8 cellular contexts compared by ENCODE assay signal in the genomic region with DNA sequence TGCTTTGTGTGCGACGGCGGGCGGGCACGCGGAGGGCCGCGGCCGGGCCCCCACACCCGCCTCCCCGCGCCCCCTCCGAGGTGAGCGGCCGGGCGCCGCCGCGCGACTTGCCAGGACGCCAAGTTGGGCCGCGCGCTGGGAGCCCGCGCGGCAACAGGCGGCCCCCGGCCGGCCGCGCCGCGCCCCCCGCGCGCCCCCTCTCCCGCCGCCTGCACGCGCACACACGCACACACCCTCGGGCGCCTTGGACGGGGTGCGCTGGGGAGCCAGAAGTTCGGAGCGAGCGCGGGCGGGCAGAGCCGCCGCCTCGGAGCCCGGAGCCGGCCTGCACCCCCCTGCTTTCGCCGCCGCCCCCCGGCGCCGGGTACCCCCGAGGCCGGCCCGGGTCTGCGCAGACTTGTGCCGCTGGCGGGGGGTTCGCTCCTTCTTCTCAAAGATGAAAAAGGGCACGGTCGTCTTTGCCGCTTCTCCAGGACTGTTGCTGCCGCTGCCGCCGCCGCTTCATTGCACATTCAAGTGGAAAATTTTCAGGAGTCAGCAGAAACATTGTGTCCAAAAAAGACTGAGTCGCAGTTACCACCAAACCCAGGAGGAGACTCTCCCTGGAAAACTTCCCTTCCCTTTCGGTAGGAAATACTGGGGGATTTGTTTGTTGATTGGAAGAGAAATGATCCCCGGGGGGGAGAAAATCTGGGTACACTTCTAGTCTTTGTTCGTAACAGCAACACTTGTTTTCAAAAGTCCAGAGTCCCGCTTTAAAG. TPM values are rescaled to one million over a fixed set of nuclear protein-coding genes. Genes with fewer than 3 reads are reported as not detected.
DNase-seq lines count a peak whose midpoint lies in the region; ATAC-seq, FAIRE-seq and TF ChIP-seq lines count a peak whose summit lies in the region.

No MANE protein-coding gene starts in this region.

- H3K27me3 ChIP-seq in ACC112 (ENCODE audit: insufficient read depth, low read length) (no peaks in the 10 kb centered on the region), Panc1 (ENCODE audit: control insufficient read depth, insufficient read depth, low read length) (no peaks in the 10 kb centered on the region), thymus (ENCODE audit: control insufficient read depth, insufficient read depth) (peaks cover 60% of the 10 kb centered on the region)
- peaks cover 39% of the 10 kb centered on the region for H3K27me3 ChIP-seq in effector memory CD4-positive, alpha-beta T cell (replicated peaks; ENCODE audit: control insufficient read depth, insufficient read depth, low read length, poor library complexity, severe bottlenecking)

- no peak for TF ChIP-seq CTCF in Panc1 (IDR thresholded peaks at IDR 0.05)

- no peak for TF ChIP-seq POLR2A in GM12892 (IDR thresholded peaks at IDR 0.05; ENCODE audit: low read depth, low read length)

- POLR2A ChIA-PET in Panc1 (lab: Charles Lee), result no interaction called here

- H3K4me3 ChIP-seq in ACC112 (ENCODE audit: low read depth, low read length) (peak overlapping the region; percentile 98), Panc1 (ENCODE audit: low read depth in 2 of 2, low read length in 2 of 2) (peak overlapping the region; percentile 78 to 82), thymus (ENCODE audit: low read length) (peak overlapping the region; percentile 61)
- H3K4me3 ChIP-seq in effector memory CD4-positive, alpha-beta T cell (ENCODE audit: insufficient read depth, low read depth, low read length, poor library complexity, severe bottlenecking), result peak overlapping the region; percentile 7

- no TSS peak for BruUV-seq in Panc1 (replicated peaks; lab: Mats Ljungman, UMichigan)

- CTCF ChIA-PET in Panc1 (lab: Charles Lee), result no interaction called here

- H3K4me1 ChIP-seq in ACC112 (ENCODE audit: control insufficient read depth, insufficient read depth, low read length, unreplicated experiment), result peaks cover 33% of the 10 kb centered on the region
- H3K4me1 ChIP-seq in Panc1 (ENCODE audit: control insufficient read depth, insufficient read depth, low read length), result peaks cover 41% of the 10 kb centered on the region
- peaks cover 9% of the 10 kb centered on the region for H3K4me1 ChIP-seq in effector memory CD4-positive, alpha-beta T cell (ENCODE audit: control insufficient read depth, insufficient read depth, low read length, poor library complexity, severe bottlenecking)
- H3K4me1 ChIP-seq in thymus (ENCODE audit: control insufficient read depth, insufficient read depth, low read length), result peaks cover 3% of the 10 kb centered on the region

- 4% methylated on average over 81 of the region's 81 CpGs for WGBS in thymus

- H3K9me3 ChIP-seq in Panc1 (ENCODE audit: control insufficient read depth, insufficient read depth, low read depth, low read length) (no peaks in the 10 kb centered on the region), thymus (ENCODE audit: control insufficient read depth) (no peaks in the 10 kb centered on the region)
- H3K9me3 ChIP-seq in effector memory CD4-positive, alpha-beta T cell (ENCODE audit: control insufficient read depth, low read length), result no peaks in the 10 kb centered on the region

- no peak for FAIRE-seq in GM12892 (lab: Jason Lieb, UNC)

- ATAC-seq in GM19438 (IDR thresholded peaks at IDR 0.05; ENCODE audit: low read depth, unreplicated experiment), result peak; percentile 4
- peak; percentile 53 for ATAC-seq in Panc1
- no peak for ATAC-seq in GM21367 (IDR thresholded peaks at IDR 0.05; ENCODE audit: unreplicated experiment)

- H3K36me3 ChIP-seq in ACC112 (ENCODE audit: insufficient read depth, low read length), result no peaks in the 10 kb centered on the region
- no peaks in the 10 kb centered on the region; the same call in none of the 2 replicates for H3K36me3 ChIP-seq in Panc1 (ENCODE audit: control insufficient read depth, insufficient read depth, low read length)
- H3K36me3 ChIP-seq in effector memory CD4-positive, alpha-beta T cell (ENCODE audit: control insufficient read depth, insufficient read depth, low read length), result no peaks in the 10 kb centered on the region
- H3K36me3 ChIP-seq in thymus (ENCODE audit: control insufficient read depth, insufficient read depth), result no peaks in the 10 kb centered on the region

- DNase-seq in Panc1 (ENCODE audit: low read depth, low spot score) (no peak), lung microvascular endothelial cell (ENCODE audit: low read depth in 2 of 2) (peak; percentile 51 to 64), GM12892 (ENCODE audit: insufficient read length) (no peak)
- no peak for DNase-seq in effector memory CD4-positive, alpha-beta T cell

- peak overlapping the region; percentile 77 for H3K27ac ChIP-seq in ACC112 (ENCODE audit: low read depth, low read length)
- H3K27ac ChIP-seq in Panc1 (ENCODE audit: low read length), result peak overlapping the region; percentile 90
- H3K27ac ChIP-seq in effector memory CD4-positive, alpha-beta T cell (ENCODE audit: insufficient read depth, low read length, poor library complexity, severe bottlenecking), result no peak overlapping the region
- H3K27ac ChIP-seq in thymus (ENCODE audit: low read depth), result peak overlapping the region; percentile 52

- in situ Hi-C loops in Panc1 (cut with HindIII; ENCODE audit: low pct_unique_long_range_greater_than_20kb, low sequenced_read_pairs), result no loop called here

- intact Hi-C loops in Panc1 (cut with micrococcal nuclease; ENCODE audit: unreplicated experiment), result loop anchor here (5.0 to 10.0 kb wide), 2 partner anchors 260 to 343 kb away; no protein-coding TSS in a partner anchor

- H3K79me2 ChIP-seq in ACC112 (ENCODE audit: control insufficient read depth, insufficient read depth, low read length, unreplicated experiment), result peaks cover 58% of the 10 kb centered on the region

- no peak overlapping the region for H2AFZ ChIP-seq in ACC112 (ENCODE audit: low read length, unreplicated experiment)

RNA-seq across cellular contexts. Expression of gene TEAD1, which starts 0.9 kb away (rescaled TPM):
- total RNA-seq in Panc1 (2021; ENCODE audit: unreplicated experiment) (102 TPM), lung microvascular endothelial cell (13.9 and 22.8 TPM in 2 replicates)
- polyA plus RNA-seq in Panc1 (2012; ENCODE audit: insufficient read length), result 37.0 TPM
- 3.7 TPM for polyA plus RNA-seq in thymus
- 7.1 TPM for polyA plus RNA-seq in GM12892 (2012; ENCODE audit: missing spikeins)

Comparison
In these comparisons a context has a peak if more than half of its experiments do, and no peak if none do; other contexts are left out.
1. H3K4me3 ChIP-seq: peak in every context shown above with its lines; median percentile 98 in ACC112; 80 in Panc1; 61 in thymus; 7 in effector memory CD4-positive, alpha-beta T cell.
2. DNase-seq: peak in lung microvascular endothelial cell (2 of 2); none in Panc1 (single experiment), effector memory CD4-positive, alpha-beta T cell (0 of 3) and GM12892 (single experiment).